ENCODE assay signal across 14 cellular contexts in genomic region chr1:194342484-194343262, GRCh38.
DNase-seq lines count a peak whose midpoint lies in the region; ATAC-seq and TF ChIP-seq lines count a peak whose summit lies in the region.
"Had no signal": no experiment of that assay in that cellular context is flagged by ENCODE, and none has a peak within 500 bp of the region (broad histone marks: within the 10 kb centered on the region; RNA-seq: fewer than 3 reads in every experiment).

No MANE protein-coding gene starts in this region.

- ATAC-seq in SK-N-SH treated with all-trans-retinoic acid at 6 μM for 48 hours: no peak

- POLR2A ChIA-PET in SK-N-SH (lab: Yijun Ruan, JAX): no interaction called here

- H3K4me1 Mint-ChIP-seq in chondrocyte (ENCODE audit: low read depth): peaks cover 10% of the 10 kb centered on the region
- no peaks in the 10 kb centered on the region for H3K4me1 Mint-ChIP-seq in type B pancreatic cell (ENCODE audit: unreplicated experiment)
- H3K4me1 Mint-ChIP-seq in activated T-helper 2 cell treated with anti-CD3 and anti-CD28 coated beads, Interferon-gamma antibody, Interleukin-2, Interleukin-4, amounts not matched to agents 10 μg/mL and 5 μg/mL and 100 μg/mL, durations not matched to agents 14 hours and 24 hours and 36 hours (ENCODE audit: low read depth): peaks cover 10% of the 10 kb centered on the region

- H3F3A ChIP-seq in SK-N-SH (replicated peaks; ENCODE audit: insufficient read depth): no peaks in the 10 kb centered on the region

- H3K4me3 Mint-ChIP-seq in chondrocyte (ENCODE audit: unreplicated experiment) (no peak overlapping the region), type B pancreatic cell (no peak overlapping the region)
- H3K4me3 Mint-ChIP-seq in activated T-helper 2 cell treated with anti-CD3 and anti-CD28 coated beads, Interferon-gamma antibody, Interleukin-2, Interleukin-4, amounts not matched to agents 10 μg/mL and 5 μg/mL and 100 μg/mL, durations not matched to agents 14 hours and 24 hours and 36 hours (ENCODE audit: low read depth): no peak overlapping the region
- H3K4me3 Mint-ChIP-seq: activated naive CD4-positive, alpha-beta T cell treated with anti-CD3 and anti-CD28 coated beads, Interleukin-2, amount 50 U/mL, for 24 hours had no signal

- no peaks in the 10 kb centered on the region for H3K9me3 Mint-ChIP-seq in chondrocyte (ENCODE audit: low read depth)
- H3K9me3 Mint-ChIP-seq in type B pancreatic cell: no peaks in the 10 kb centered on the region
- H3K9me3 Mint-ChIP-seq in activated T-helper 2 cell treated with anti-CD3 and anti-CD28 coated beads, Interferon-gamma antibody, Interleukin-2, Interleukin-4, amounts not matched to agents 10 μg/mL and 5 μg/mL and 100 μg/mL, durations not matched to agents 14 hours and 24 hours and 36 hours: no peaks in the 10 kb centered on the region
- H3K9me3 Mint-ChIP-seq: activated naive CD4-positive, alpha-beta T cell treated with anti-CD3 and anti-CD28 coated beads, Interleukin-2, amount 50 U/mL, for 24 hours had no signal

- no peak overlapping the region for H3K4me2 ChIP-seq in SK-N-SH

- H3K79me2 ChIP-seq in SK-N-SH (ENCODE audit: insufficient read depth): no peaks in the 10 kb centered on the region

- TF ChIP-seq EP300 in SK-N-SH (IDR thresholded peaks at IDR 0.05; ENCODE audit: borderline replicate concordance in 1 of 2, low read depth in 1 of 2, low read length in 1 of 2): no peak

- H3K36me3 ChIP-seq in SK-N-SH (replicated peaks in 1 of 2; ENCODE audit: control insufficient read depth in 1 of 2, insufficient read depth in 2 of 2, low read length in 1 of 2): no peaks in the 10 kb centered on the region
- H3K36me3 ChIP-seq: tibial nerve had no signal

- H3K9ac ChIP-seq in SK-N-SH: no peak overlapping the region

- TF ChIP-seq RAD21 in SK-N-SH (IDR thresholded peaks at IDR 0.05; ENCODE audit: low read length): no peak

- H3K27ac ChIP-seq in SK-N-SH (ENCODE audit: low read depth in 2 of 2, low read length in 1 of 2): no peak overlapping the region
- H3K27ac ChIP-seq: tibial nerve had no signal

- DNase-seq in SK-N-SH: no peak
- no peak for DNase-seq in LNCaP clone FGC (ENCODE audit: low read depth)
- DNase-seq in chondrocyte (ENCODE audit: low spot score): peak; percentile 62
- no peak for DNase-seq in type B pancreatic cell (ENCODE audit: extremely low spot score, unreplicated experiment)
- no peak for DNase-seq in activated T-helper 2 cell treated with anti-CD3 and anti-CD28 coated beads, Interferon-gamma antibody, Interleukin-2, Interleukin-4, amounts not matched to agents 10 μg/mL and 5 μg/mL and 100 μg/mL, durations not matched to agents 14 hours and 24 hours and 36 hours (ENCODE audit: low spot score)
- no peak for DNase-seq in AML-193 (lab: John Stamatoyannopoulos, UW)
- DNase-seq in GM13977 (ENCODE audit: low spot score): no peak
- DNase-seq: COR-L47, GOT3, head of caudate nucleus, SHP77 had no signal

- H3K36me3 Mint-ChIP-seq in chondrocyte (ENCODE audit: low read depth) (no peaks in the 10 kb centered on the region), type B pancreatic cell (no peaks in the 10 kb centered on the region)
- no peaks in the 10 kb centered on the region for H3K36me3 Mint-ChIP-seq in activated T-helper 2 cell treated with anti-CD3 and anti-CD28 coated beads, Interferon-gamma antibody, Interleukin-2, Interleukin-4, amounts not matched to agents 10 μg/mL and 5 μg/mL and 100 μg/mL, durations not matched to agents 14 hours and 24 hours and 36 hours (ENCODE audit: low read depth)
- H3K36me3 Mint-ChIP-seq: activated naive CD4-positive, alpha-beta T cell treated with anti-CD3 and anti-CD28 coated beads, Interleukin-2, amount 50 U/mL, for 24 hours had no signal

- H3K4me3 ChIP-seq in SK-N-SH (ENCODE audit: low read depth in 2 of 2, low read length in 1 of 2) (no peak overlapping the region), LNCaP clone FGC (ENCODE audit: low read depth, low read length) (no peak overlapping the region)
- H3K4me3 ChIP-seq: tibial nerve had no signal

- intact Hi-C loops in activated T-helper 2 cell treated with anti-CD3 and anti-CD28 coated beads, Interferon-gamma antibody, Interleukin-2, Interleukin-4, amounts not matched to agents 10 μg/mL and 5 μg/mL and 100 μg/mL, durations not matched to agents 14 hours and 24 hours and 36 hours (cut with micrococcal nuclease): no loop called here

- H3K27me3 Mint-ChIP-seq in chondrocyte (ENCODE audit: low read depth) (no peaks in the 10 kb centered on the region), type B pancreatic cell (no peaks in the 10 kb centered on the region)
- no peaks in the 10 kb centered on the region for H3K27me3 Mint-ChIP-seq in activated T-helper 2 cell treated with anti-CD3 and anti-CD28 coated beads, Interferon-gamma antibody, Interleukin-2, Interleukin-4, amounts not matched to agents 10 μg/mL and 5 μg/mL and 100 μg/mL, durations not matched to agents 14 hours and 24 hours and 36 hours (ENCODE audit: low read depth)
- H3K27me3 Mint-ChIP-seq: activated naive CD4-positive, alpha-beta T cell treated with anti-CD3 and anti-CD28 coated beads, Interleukin-2, amount 50 U/mL, for 24 hours had no signal

- peaks cover 0 to 3% of the 10 kb centered on the region in 2 experiments; a peak in 1 of 4 replicates for H3K4me1 ChIP-seq in SK-N-SH (ENCODE audit: control insufficient read depth in 1 of 2, insufficient read depth in 2 of 2, low read depth in 1 of 2, low read length in 1 of 2)
- H3K4me1 ChIP-seq: tibial nerve had no signal

- no peak overlapping the region for H2AFZ ChIP-seq in SK-N-SH (ENCODE audit: low read depth)

- TF ChIP-seq CTCF in SK-N-SH (IDR thresholded peaks at IDR 0.05) (peak; percentile 23; the same call in 1 of the 2 replicates), LNCaP clone FGC (IDR thresholded peaks at IDR 0.05; ENCODE audit: control insufficient read depth, extremely low read depth, insufficient read depth) (peak; percentile 20; the same call in 1 of the 2 replicates), chondrocyte (IDR thresholded peaks at IDR 0.05) (peak; percentile 14), type B pancreatic cell (conservative IDR thresholded peaks at IDR 0.05) (peak; percentile 40), GM13977 (IDR thresholded peaks at IDR 0.05; ENCODE audit: extremely low read depth, insufficient read depth, missing control alignments) (no peak)

- H3K27ac Mint-ChIP-seq in chondrocyte (ENCODE audit: unreplicated experiment) (no peak overlapping the region), type B pancreatic cell (no peak overlapping the region)
- H3K27ac Mint-ChIP-seq in activated T-helper 2 cell treated with anti-CD3 and anti-CD28 coated beads, Interferon-gamma antibody, Interleukin-2, Interleukin-4, amounts not matched to agents 10 μg/mL and 5 μg/mL and 100 μg/mL, durations not matched to agents 14 hours and 24 hours and 36 hours: no peak overlapping the region
- H3K27ac Mint-ChIP-seq: activated naive CD4-positive, alpha-beta T cell treated with anti-CD3 and anti-CD28 coated beads, Interleukin-2, amount 50 U/mL, for 24 hours had no signal

- in situ Hi-C loops in GM13977 (cut with MboI; ENCODE audit: low pct_unique_long_range_greater_than_20kb, low sequenced_read_pairs, unreplicated experiment): no loop called here

- no peaks in the 10 kb centered on the region for H3K9me3 ChIP-seq in SK-N-SH
- H3K9me3 ChIP-seq: tibial nerve had no signal

- H4K20me1 ChIP-seq in SK-N-SH (ENCODE audit: insufficient read depth): no peaks in the 10 kb centered on the region

- no peaks in the 10 kb centered on the region for H3K9me2 ChIP-seq in SK-N-SH

- 57% methylated on average over 16 of the region's 18 CpGs for WGBS in SK-N-SH (ENCODE audit: low lambda C conversion rate)

- H3K27me3 ChIP-seq in SK-N-SH (ENCODE audit: insufficient read depth): no peaks in the 10 kb centered on the region
- H3K27me3 ChIP-seq: tibial nerve had no signal

- CTCF ChIA-PET in SK-N-SH (lab: Yijun Ruan, JAX): no interaction called here

TF ChIP-seq in SK-N-SH, 30 proteins besides CTCF, POLR2A, EP300 and RAD21 (continues in another document):
- TF ChIP-seq MXI1 (IDR thresholded peaks at IDR 0.05; ENCODE audit: low read depth, low read length) (no peak), USF2 (IDR thresholded peaks at IDR 0.05; ENCODE audit: borderline replicate concordance, low read depth, low read length) (no peak), JUND (IDR thresholded peaks at IDR 0.05) (no peak), TEAD4 (IDR thresholded peaks at IDR 0.05; ENCODE audit: borderline replicate concordance, insufficient read depth) (no peak), ELF1 (IDR thresholded peaks at IDR 0.05) (no peak), GABPA (IDR thresholded peaks at IDR 0.05; ENCODE audit: low read depth) (no peak), NFIC (IDR thresholded peaks at IDR 0.05; ENCODE audit: borderline replicate concordance) (no peak), GATA2 (CRISPR knock-in tag; IDR thresholded peaks at IDR 0.05) (no peak), EZH2phosphoT487 (IDR thresholded peaks at IDR 0.05; ENCODE audit: borderline replicate concordance, low read depth) (no peak)

TF ChIP-seq in SK-N-SH treated with all-trans-retinoic acid at 6 μM for 48 hours, 23 proteins besides CTCF, POLR2A, EP300 and RAD21 (continues in another document):
- TF ChIP-seq TSHZ2 (CRISPR knock-in tag; IDR thresholded peaks at IDR 0.05) (no peak), TCF4 (CRISPR knock-in tag; IDR thresholded peaks at IDR 0.05; ENCODE audit: borderline replicate concordance) (no peak), CSDC2 (CRISPR knock-in tag; IDR thresholded peaks at IDR 0.05) (no peak), ARNTL (CRISPR knock-in tag; IDR thresholded peaks at IDR 0.05; ENCODE audit: borderline replicate concordance, low read depth) (no peak), RARB (CRISPR knock-in tag; IDR thresholded peaks at IDR 0.05) (no peak)
